ENCODE assay signal across 9 cellular contexts in genomic region chr17:47905221-47905733, GRCh38. TPM values are rescaled to one million over a fixed set of nuclear protein-coding genes. Genes with fewer than 3 reads are reported as not detected.
DNase-seq lines count a peak whose midpoint lies in the region; ATAC-seq, FAIRE-seq and TF ChIP-seq lines count a peak whose summit lies in the region.
"Had no signal": no experiment of that assay in that cellular context is flagged by ENCODE, and none has a peak within 500 bp of the region (broad histone marks: within the 10 kb centered on the region; RNA-seq: fewer than 3 reads in every experiment).

No MANE protein-coding gene starts in this region.

- no peak overlapping the region for H2AFZ ChIP-seq in endothelial cell of umbilical vein (ENCODE audit: low read depth, low read length)

- peak; percentile 74 for ATAC-seq in thoracic aorta (ENCODE audit: insufficient number of reproducible peaks, low FRiP score, low read depth)

- H3K4me1 ChIP-seq in endothelial cell of umbilical vein (ENCODE audit: control insufficient read depth, extremely low read depth, insufficient read depth, low read length): no peaks in the 10 kb centered on the region
- peaks cover 4% of the 10 kb centered on the region for H3K4me1 ChIP-seq in mesodermal cell (ENCODE audit: control insufficient read depth, insufficient read depth, low read length, poor library complexity, severe bottlenecking)
- H3K4me1 ChIP-seq in thoracic aorta (ENCODE audit: control insufficient read depth in 1 of 2, low read depth in 2 of 2): peaks cover 62 to 96% of the 10 kb centered on the region in 2 donors

- CTCF ChIA-PET in RWPE1 (lab: Yijun Ruan, JAX) (interaction anchor here (0.6 kb wide), 1 partner anchor 149 kb away, joined by 3 read pairs; no protein-coding TSS in a partner anchor), endothelial cell of umbilical vein (lab: Charles Lee) (interaction anchor here (0.7 to 1.7 kb wide), 7 partner anchors 14 to 115 kb away, joined by 3 to 6 read pairs (median 5); no protein-coding TSS in a partner anchor)

- no peaks in the 10 kb centered on the region for H3K79me2 ChIP-seq in endothelial cell of umbilical vein (ENCODE audit: control insufficient read depth, insufficient read depth, low read length)

- no peak for FAIRE-seq in endothelial cell of umbilical vein (lab: Jason Lieb, UNC)

- TF ChIP-seq CTCF in RWPE1 (conservative IDR thresholded peaks at IDR 0.05; ENCODE audit: low read depth) (no peak), endothelial cell of umbilical vein (IDR thresholded peaks at IDR 0.05; ENCODE audit: extremely low read depth in 1 of 2, insufficient read depth in 1 of 2, low read depth in 1 of 2, low read length in 2 of 2) (no peak), thoracic aorta (IDR thresholded peaks at IDR 0.05) (no peak)

- POLR2A ChIA-PET in RWPE1 (lab: Yijun Ruan, JAX; ENCODE audit: low non-redundant PET): no interaction called here
- POLR2A ChIA-PET in endothelial cell of umbilical vein (lab: Charles Lee): interaction anchor here (1.3 kb wide), 1 partner anchor 10 kb away, joined by 6 read pairs; the partner anchor contains the start of gene SP2

- no peaks in the 10 kb centered on the region for H4K20me1 ChIP-seq in endothelial cell of umbilical vein (replicated peaks; ENCODE audit: control insufficient read depth, extremely low read depth, insufficient read depth, low read length)

- intact Hi-C loops in endothelial cell of umbilical vein (cut with micrococcal nuclease): no loop called here

- H3K27me3 ChIP-seq in endothelial cell of umbilical vein (ENCODE audit: control insufficient read depth in 2 of 2, insufficient read depth in 2 of 2, low read length in 2 of 2): no peaks in the 10 kb centered on the region
- H3K27me3 ChIP-seq in thoracic aorta (replicated peaks; ENCODE audit: insufficient read depth): no peaks in the 10 kb centered on the region

- no peak for TF ChIP-seq POLR2A in endothelial cell of umbilical vein (IDR thresholded peaks at IDR 0.05; ENCODE audit: low read depth, low read length)

- no peaks in the 10 kb centered on the region for H3K9me3 ChIP-seq in endothelial cell of umbilical vein (replicated peaks; ENCODE audit: control insufficient read depth, insufficient read depth, low read length)
- no peaks in the 10 kb centered on the region for H3K9me3 ChIP-seq in mesodermal cell (ENCODE audit: control insufficient read depth, low read length)
- H3K9me3 ChIP-seq in thoracic aorta: no peaks in the 10 kb centered on the region

- H3K36me3 ChIP-seq in endothelial cell of umbilical vein (ENCODE audit: control insufficient read depth in 2 of 2, extremely low read depth in 1 of 2, insufficient read depth in 2 of 2, low read length in 2 of 2) (peaks cover 0 to 2% of the 10 kb centered on the region in 2 experiments), mesodermal cell (ENCODE audit: control insufficient read depth, insufficient read depth, low read length) (peaks cover 3% of the 10 kb centered on the region), thoracic aorta (no peaks in the 10 kb centered on the region)

- H3K9me1 ChIP-seq in endothelial cell of umbilical vein (replicated peaks; ENCODE audit: control insufficient read depth, extremely low read depth, insufficient read depth, low read length): no peaks in the 10 kb centered on the region

- no peak for DNase-seq in RWPE1 (ENCODE audit: low spot score)
- DNase-seq in endothelial cell of umbilical vein (ENCODE audit: low read depth, low spot score): peak; percentile 77
- peak; percentile 51 for DNase-seq in thoracic aorta (ENCODE audit: low spot score)
- DNase-seq in NCI-H510A treated with DMSO at 0.1 percent for 48 hours (lab: John Stamatoyannopoulos, UW): no peak
- no peak for DNase-seq in SW 1271 (lab: John Stamatoyannopoulos, UW)
- DNase-seq in SW480 (ENCODE audit: low spot score): no peak
- no peak for DNase-seq in UCSD-AML1 (lab: John Stamatoyannopoulos, UW; ENCODE audit: unreplicated experiment)

- peak overlapping the region; percentile 93 for H3K27ac ChIP-seq in RWPE1
- H3K27ac ChIP-seq in endothelial cell of umbilical vein (ENCODE audit: insufficient read depth, low read depth, low read length): no peak overlapping the region
- H3K27ac ChIP-seq in mesodermal cell (ENCODE audit: low read depth, low read length, severe bottlenecking): peak overlapping the region; percentile 41
- H3K27ac ChIP-seq in thoracic aorta: peak overlapping the region; percentile 95

- H3K9ac ChIP-seq in endothelial cell of umbilical vein (replicated peaks; ENCODE audit: extremely low read depth, insufficient read depth, low read length): no peak overlapping the region

- dilution Hi-C loops in endothelial cell of umbilical vein (cut with MboI; ENCODE audit: extremely low pct_ligation_motif_present, low sequenced_read_pairs): no loop called here

- H3K4me2 ChIP-seq in endothelial cell of umbilical vein (ENCODE audit: insufficient read depth, low read length): no peak overlapping the region

- no peak overlapping the region for H3K4me3 ChIP-seq in endothelial cell of umbilical vein (replicated peaks in 1 of 3; ENCODE audit: insufficient read depth in 1 of 3, low read depth in 1 of 3, low read length in 3 of 3)
- H3K4me3 ChIP-seq in mesodermal cell (ENCODE audit: extremely low read depth, insufficient read depth, low read length, poor library complexity, severe bottlenecking): no peak overlapping the region
- H3K4me3 ChIP-seq in thoracic aorta: peak overlapping the region; percentile 55

- 84 to 88% methylated on average over 8 of the region's 8 CpGs for WGBS in mesodermal cell (ENCODE audit: insufficient coverage in 2 of 2), 2 experiments

- no TSS peak for BruUV-seq in endothelial cell of umbilical vein (replicated peaks; lab: Mats Ljungman, UMichigan)

TF ChIP-seq in endothelial cell of umbilical vein, 7 proteins besides CTCF, POLR2A, EP300 and RAD21 (continues in another document):
- no peak for TF ChIP-seq FOS (IDR thresholded peaks at IDR 0.05; ENCODE audit: borderline replicate concordance, insufficient read depth, low read length)
- no peak for TF ChIP-seq EZH2 (IDR thresholded peaks at IDR 0.05; ENCODE audit: borderline replicate concordance, low read depth, low read length, severe bottlenecking)
- TF ChIP-seq GATA2 (IDR thresholded peaks at IDR 0.05; ENCODE audit: insufficient read depth, insufficient read length, low read depth, low read length): no peak
- no peak for TF ChIP-seq POLR2AphosphoS5 (IDR thresholded peaks at IDR 0.05; ENCODE audit: insufficient read depth, low read depth, low read length)
- TF ChIP-seq MAX (IDR thresholded peaks at IDR 0.05; ENCODE audit: insufficient read depth, insufficient read length): no peak
- TF ChIP-seq MYC (IDR thresholded peaks at IDR 0.05; ENCODE audit: low read depth, low read length): no peak

RNA-seq across cellular contexts. Expression of gene SP2, which starts 9.2 kb away (rescaled TPM):
- 18.5 and 18.6 TPM in 2 replicates for total RNA-seq in endothelial cell of umbilical vein
- 10.4 and 11.2 TPM in 2 replicates for polyA plus RNA-seq in endothelial cell of umbilical vein
- 10.8 and 12.8 TPM in 2 replicates for polyA plus RNA-seq in endothelial cell of umbilical vein (2011; cell fraction: cytosol; rRNA removed)
- polyA plus RNA-seq in endothelial cell of umbilical vein (2011; cell fraction: nucleus; rRNA removed): 16.3 and 18.0 TPM in 2 replicates
- polyA plus RNA-seq in endothelial cell of umbilical vein (2012): 14.1 and 14.8 TPM in 2 replicates
- polyA minus RNA-seq in endothelial cell of umbilical vein: 5.3 and 5.4 TPM in 2 replicates
- polyA minus RNA-seq in endothelial cell of umbilical vein (2011; cell fraction: cytosol; rRNA and poly(A)+ RNA removed): 5.9 TPM
- 6.6 and 7.3 TPM in 2 replicates for polyA minus RNA-seq in endothelial cell of umbilical vein (2011; cell fraction: nucleus; rRNA and poly(A)+ RNA removed)
- 10.9 TPM for polyA plus RNA-seq in mesodermal cell (2013, experiment 1 of 2)
- polyA plus RNA-seq in mesodermal cell (2013, experiment 2 of 2): 8.2 TPM
- 10 to 100 TPM in 1 of 2 donors, 1 to 10 TPM in 1; 6.4 to 10.9 TPM for total RNA-seq in thoracic aorta

RNA-seq across cellular contexts. Expression of gene PNPO, which starts 36.1 kb away (rescaled TPM):
- total RNA-seq in endothelial cell of umbilical vein: 20.6 and 22.0 TPM in 2 replicates
- 19.7 and 22.1 TPM in 2 replicates for polyA plus RNA-seq in endothelial cell of umbilical vein
- polyA plus RNA-seq in endothelial cell of umbilical vein (2011; cell fraction: cytosol; rRNA removed): 16.9 and 17.2 TPM in 2 replicates
- polyA plus RNA-seq in endothelial cell of umbilical vein (2011; cell fraction: nucleus; rRNA removed): 10.0 and 11.7 TPM in 2 replicates
- polyA plus RNA-seq in endothelial cell of umbilical vein (2012): 15.2 and 18.0 TPM in 2 replicates
- polyA minus RNA-seq in endothelial cell of umbilical vein: 27.0 and 29.8 TPM in 2 replicates
- polyA minus RNA-seq in endothelial cell of umbilical vein (2011; cell fraction: cytosol; rRNA and poly(A)+ RNA removed): 23.4 TPM
- 5.3 and 8.8 TPM in 2 replicates for polyA minus RNA-seq in endothelial cell of umbilical vein (2011; cell fraction: nucleus; rRNA and poly(A)+ RNA removed)
- polyA plus RNA-seq in mesodermal cell (2013, experiment 1 of 2): 9.1 TPM
- polyA plus RNA-seq in mesodermal cell (2013, experiment 2 of 2): 7.9 TPM
- total RNA-seq in thoracic aorta: 10 to 100 TPM; 16.9 to 28.9 TPM

RNA-seq across cellular contexts. Expression of gene PRR15L, which starts 52.4 kb away (rescaled TPM):
- total RNA-seq in endothelial cell of umbilical vein (not detected in 2 replicates), thoracic aorta (1 to 10 TPM in 1 of 2 donors, not detected in 1; 1.4 TPM)
- not detected in 2 replicates for polyA plus RNA-seq in endothelial cell of umbilical vein
- polyA plus RNA-seq in endothelial cell of umbilical vein (2011; cell fraction: cytosol; rRNA removed): not detected in 2 replicates
- polyA plus RNA-seq in endothelial cell of umbilical vein (2011; cell fraction: nucleus; rRNA removed): not detected in 2 replicates
- polyA plus RNA-seq in endothelial cell of umbilical vein (2012): 0.11 and 0.18 TPM in 2 replicates
- polyA minus RNA-seq in endothelial cell of umbilical vein: not detected in 2 replicates
- polyA minus RNA-seq in endothelial cell of umbilical vein (2011; cell fraction: cytosol; rRNA and poly(A)+ RNA removed): not detected
- polyA minus RNA-seq in endothelial cell of umbilical vein (2011; cell fraction: nucleus; rRNA and poly(A)+ RNA removed): not detected in 2 replicates
- polyA plus RNA-seq in mesodermal cell (2013, experiment 1 of 2): not detected
- not detected for polyA plus RNA-seq in mesodermal cell (2013, experiment 2 of 2)
- total RNA-seq: neural crest cell had no signal

RNA-seq across cellular contexts. Expression of gene SP6, which starts 54.3 kb away (rescaled TPM):
- total RNA-seq in endothelial cell of umbilical vein (0.90 and 1.3 TPM in 2 replicates), thoracic aorta (not detected)
- 0.11 and 0.13 TPM in 2 replicates for polyA plus RNA-seq in endothelial cell of umbilical vein
- 0.06 TPM in 2 replicates for polyA plus RNA-seq in endothelial cell of umbilical vein (2011; cell fraction: cytosol; rRNA removed)
- polyA plus RNA-seq in endothelial cell of umbilical vein (2011; cell fraction: nucleus; rRNA removed): 0.07 and 0.10 TPM in 2 replicates
- polyA plus RNA-seq in endothelial cell of umbilical vein (2012): 0.29 and 0.35 TPM in 2 replicates
- 0.06 and 0.10 TPM in 2 replicates for polyA minus RNA-seq in endothelial cell of umbilical vein
- 0.20 TPM for polyA minus RNA-seq in endothelial cell of umbilical vein (2011; cell fraction: cytosol; rRNA and poly(A)+ RNA removed)
- polyA minus RNA-seq in endothelial cell of umbilical vein (2011; cell fraction: nucleus; rRNA and poly(A)+ RNA removed): 0.14 TPM in 1 of 2 replicates, not detected in the other
- 50.4 TPM for polyA plus RNA-seq in mesodermal cell (2013, experiment 1 of 2)
- polyA plus RNA-seq in mesodermal cell (2013, experiment 2 of 2): 40.8 TPM

Comparison
In these comparisons a context has a peak if more than half of its experiments do, and no peak if none do; other contexts are left out.
1. DNase-seq: peak in endothelial cell of umbilical vein (single experiment) and thoracic aorta (single experiment); none in RWPE1 (single experiment), NCI-H510A treated with DMSO at 0.1 percent for 48 hours (single experiment), SW 1271 (0 of 2), SW480 (single experiment) and UCSD-AML1 (single experiment).